ENCODE assay signal across 26 cellular contexts in genomic region chr7:139600306-139600705, GRCh38.
DNase-seq lines count a peak whose midpoint lies in the region; ATAC-seq, FAIRE-seq and TF ChIP-seq lines count a peak whose summit lies in the region.
"Had no signal": no experiment of that assay in that cellular context is flagged by ENCODE, and none has a peak within 500 bp of the region (broad histone marks: within the 10 kb centered on the region; RNA-seq: fewer than 3 reads in every experiment).

No MANE protein-coding gene starts in this region.

- H2AFZ ChIP-seq in HCT116 (ENCODE audit: low read depth, low read length, poor library complexity, severe bottlenecking) (no peak overlapping the region), H1 (ENCODE audit: low read length) (no peak overlapping the region), parathyroid adenoma (peak overlapping the region; percentile 71)

- no peaks in the 10 kb centered on the region for H3K79me2 ChIP-seq in HCT116 (ENCODE audit: insufficient read depth, low read length)
- H3K79me2 ChIP-seq in H1 (ENCODE audit: control insufficient read depth in 1 of 2, insufficient read depth in 2 of 2, low read length in 2 of 2) = no peaks in the 10 kb centered on the region
- no peaks in the 10 kb centered on the region for H3K79me2 ChIP-seq in parathyroid adenoma

- no peak overlapping the region for H3K18ac ChIP-seq in H1 (ENCODE audit: extremely low read depth, low read length)

- no peak overlapping the region for H2BK12ac ChIP-seq in H1 (ENCODE audit: low read depth, low read length)

- H3K27me3 ChIP-seq in HCT116 (ENCODE audit: insufficient read depth, low read length) (no peaks in the 10 kb centered on the region), H1 (replicated peaks in 1 of 4; ENCODE audit: control insufficient read depth in 3 of 4, extremely low read depth in 1 of 4, insufficient read depth in 3 of 4, low read length in 3 of 4) (no peaks in the 10 kb centered on the region), parathyroid adenoma (ENCODE audit: control insufficient read depth, insufficient read depth, low read length) (no peaks in the 10 kb centered on the region)
- H3K27me3 ChIP-seq: Peyer's patch had no signal

- H3K4me3 ChIP-seq in HCT116 (replicated peaks in 1 of 2; ENCODE audit: low read depth in 1 of 2, low read length in 2 of 2) = no peak overlapping the region
- no peak overlapping the region for H3K4me3 ChIP-seq in H1 (ENCODE audit: extremely low read depth in 1 of 4, insufficient read depth in 2 of 4, low read depth in 3 of 4, low read length in 4 of 4)
- H3K4me3 ChIP-seq in parathyroid adenoma (ENCODE audit: low read depth, low read length) = peak overlapping the region; percentile 38
- H3K4me3 ChIP-seq: GM12878, Peyer's patch had no signal

- H4K20me1 ChIP-seq in HCT116 (ENCODE audit: insufficient read depth) (no peaks in the 10 kb centered on the region), H1 (replicated peaks in 1 of 2; ENCODE audit: control insufficient read depth in 1 of 2, insufficient read depth in 2 of 2, low read length in 2 of 2) (no peaks in the 10 kb centered on the region)

- no peaks in the 10 kb centered on the region for H3K23me2 ChIP-seq in H1 (ENCODE audit: low read depth, low read length)

- TF ChIP-seq RAD21 in HCT116 (IDR thresholded peaks at IDR 0.05; ENCODE audit: low read depth) (no peak), H1 (IDR thresholded peaks at IDR 0.05 in 1 of 2, conservative IDR thresholded peaks at IDR 0.05 in 1 of 2; ENCODE audit: low read depth in 2 of 2, low read length in 2 of 2) (no peak)

- H3K79me1 ChIP-seq in H1 (ENCODE audit: low read depth, low read length) = no peaks in the 10 kb centered on the region

- no peak for TF ChIP-seq EP300 in H1 (IDR thresholded peaks at IDR 0.05; ENCODE audit: borderline replicate concordance in 1 of 2, low read depth in 2 of 2, low read length in 2 of 2)

- H3K4me2 ChIP-seq in HCT116 (ENCODE audit: low read length) (no peak overlapping the region), H1 (ENCODE audit: insufficient read depth in 1 of 2, low read depth in 2 of 2, low read length in 2 of 2) (no peak overlapping the region), parathyroid adenoma (ENCODE audit: low read length) (peak overlapping the region; percentile 68)
- H3K4me2 ChIP-seq: KMS-11 had no signal

- no peak overlapping the region for H4K91ac ChIP-seq in H1 (replicated peaks; ENCODE audit: insufficient read length, low read length)

- ATAC-seq in HCT116 (peak; percentile 40; the same call in 1 of the 2 replicates), GM19467 (IDR thresholded peaks at IDR 0.05; ENCODE audit: unreplicated experiment) (no peak), HG03108 (IDR thresholded peaks at IDR 0.05; ENCODE audit: unreplicated experiment) (no peak), HG03378 (IDR thresholded peaks at IDR 0.05; ENCODE audit: unreplicated experiment) (no peak)
- ATAC-seq: CD8-positive, alpha-beta T cell; GM12878 had no signal

- FAIRE-seq in H1 (lab: Jason Lieb, UNC) = no peak
- no peak for FAIRE-seq in GM12891 (lab: Jason Lieb, UNC)
- FAIRE-seq: G401.6, GM12878, HTR-8/SVneo had no signal

- 93% methylated on average over 8 of the region's 8 CpGs; no CpG with 5 or more reads in 1 of the 2 experiments for WGBS in H1 (ENCODE audit: extremely low coverage in 1 of 2, insufficient coverage in 1 of 2, insufficient read length in 1 of 2, insufficient replicate concordance in 2 of 2, low coverage in 1 of 2, low lambda C conversion rate in 2 of 2, missing lambda C conversion rate in 1 of 2), 2 experiments

- H4K8ac ChIP-seq in H1 (ENCODE audit: extremely low read depth, insufficient read depth, low read length) = no peak overlapping the region

- no peak overlapping the region for H3K23ac ChIP-seq in H1 (ENCODE audit: insufficient read length)

- no peak overlapping the region for H2AK5ac ChIP-seq in H1 (ENCODE audit: low read depth, low read length)

- H3K36me3 ChIP-seq in HCT116 (ENCODE audit: control insufficient read depth in 1 of 2, insufficient read depth in 2 of 2, low read length in 2 of 2) = peaks cover 23 to 29% of the 10 kb centered on the region in 2 experiments
- peaks cover 0 to 7% (median 0%) of the 10 kb centered on the region in 4 experiments; a peak in 2 of 8 replicates for H3K36me3 ChIP-seq in H1 (ENCODE audit: control insufficient read depth in 2 of 4, insufficient read depth in 4 of 4, low read length in 3 of 4)
- H3K36me3 ChIP-seq in parathyroid adenoma (ENCODE audit: control insufficient read depth, insufficient read depth, low read length) = no peaks in the 10 kb centered on the region

- H4K5ac ChIP-seq in H1 (ENCODE audit: insufficient read length, low read depth, low read length) = no peak overlapping the region

- TF ChIP-seq POLR2A in HCT116 (IDR thresholded peaks at IDR 0.05; ENCODE audit: borderline replicate concordance, extremely low read depth, insufficient read depth, insufficient read length) (no peak), H1 (IDR thresholded peaks at IDR 0.05; ENCODE audit: control extremely low read depth in 1 of 2, low read depth in 2 of 2, low read length in 2 of 2) (no peak), GM12891 (IDR thresholded peaks at IDR 0.05; ENCODE audit: low read depth, low read length) (no peak)

- TF ChIP-seq CTCF in HCT116 (IDR thresholded peaks at IDR 0.05 in 2 of 3, conservative IDR thresholded peaks at IDR 0.05 in 1 of 3; ENCODE audit: borderline replicate concordance in 1 of 3, insufficient read depth in 1 of 3, low read depth in 2 of 3, low read length in 2 of 3) (no peak), H1 (IDR thresholded peaks at IDR 0.05; ENCODE audit: control extremely low read depth in 1 of 3, insufficient read depth in 1 of 3, low read depth in 1 of 3, low read length in 3 of 3) (no peak), parathyroid adenoma (IDR thresholded peaks at IDR 0.05) (no peak)

- CTCF ChIA-PET in HCT116 (lab: Charles Lee) = interaction anchor here (2.5 kb wide), 1 partner anchor 406 kb away, joined by 19 read pairs; no protein-coding TSS in a partner anchor
- CTCF ChIA-PET in H1 (lab: Charles Lee; ENCODE audit: partially characterized antibody) = interaction anchor here (1.0 to 5.2 kb wide), 10 partner anchors 11 to 406 kb away, joined by 3 to 55 read pairs (median 19); no protein-coding TSS in a partner anchor

- H2BK15ac ChIP-seq in H1 (ENCODE audit: low read length) = no peak overlapping the region

- H3K27ac ChIP-seq in HCT116 (ENCODE audit: low read depth, low read length) (no peak overlapping the region), H1 (ENCODE audit: low read depth, low read length) (no peak overlapping the region), parathyroid adenoma (peak overlapping the region; percentile 99)
- H3K27ac ChIP-seq: C4-2B, KMS-11, Peyer's patch had no signal

- RAD21 ChIA-PET in HCT116 (lab: Charles Lee; ENCODE audit: low non-redundant PET in 1 of 2, low total read pairs in 2 of 2, uncharacterized antibody in 2 of 2, unreplicated experiment in 2 of 2) = no interaction called here

- POLR2A ChIA-PET in HCT116 (lab: Charles Lee) = no interaction called here
- POLR2A ChIA-PET in H1 (lab: Charles Lee; ENCODE audit: partially characterized antibody) = interaction anchor here (0.6 kb wide), 1 partner anchor 44 kb away, joined by 3 read pairs; no protein-coding TSS in a partner anchor

- intact Hi-C loops in HCT116 (cut with micrococcal nuclease) = no loop called here

- H3K9me3 ChIP-seq in HCT116 (ENCODE audit: control insufficient read depth in 1 of 2, insufficient read depth in 1 of 2, low read depth in 1 of 2, low read length in 2 of 2) (no peaks in the 10 kb centered on the region), H1 (ENCODE audit: insufficient read depth in 2 of 2, low read depth in 1 of 2, low read length in 1 of 2) (no peaks in the 10 kb centered on the region), parathyroid adenoma (ENCODE audit: control insufficient read depth, low read length) (no peaks in the 10 kb centered on the region)
- H3K9me3 ChIP-seq: Caco-2, Peyer's patch had no signal

- H3K4me1 ChIP-seq in HCT116 (ENCODE audit: control insufficient read depth in 1 of 2, insufficient read depth in 2 of 2, low read length in 2 of 2) (no peaks in the 10 kb centered on the region), H1 (replicated peaks in 1 of 4; ENCODE audit: control insufficient read depth in 3 of 4, insufficient read depth in 4 of 4, low read length in 3 of 4) (no peaks in the 10 kb centered on the region), parathyroid adenoma (peaks cover 52% of the 10 kb centered on the region)
- H3K4me1 ChIP-seq: Caco-2, Peyer's patch had no signal

- in situ Hi-C loops in SK-MEL-5 (cut with HindIII; ENCODE audit: low pct_unique_long_range_greater_than_20kb, low sequenced_read_pairs) = no loop called here

- H3K14ac ChIP-seq in H1 (ENCODE audit: insufficient read length) = no peak overlapping the region

- H3K4ac ChIP-seq in H1 (replicated peaks; ENCODE audit: insufficient read length, low read depth, low read length) = no peak overlapping the region

- DNase-seq in HCT116 (ENCODE audit: low read depth, low spot score) (no peak), SK-MEL-5 (ENCODE audit: low read depth, low spot score) (peak; percentile 31), H1 (ENCODE audit: low read depth in 1 of 2, low spot score in 2 of 2) (no peak), GM12891 (ENCODE audit: insufficient read length, low spot score) (no peak)
- DNase-seq: Caco-2; CD8-positive, alpha-beta T cell; MM.1S; NCI-H1048; NCI-H1436; NCI-H187; NCI-H2081 treated with DMSO at 0.1 percent for 48 hours; NCI-H2171; NCI-H226; NCI-H510A; NCI-H69; Peyer's patch; SIG-M5 had no signal

- H3K9me2 ChIP-seq in HCT116 (ENCODE audit: insufficient read depth) = no peaks in the 10 kb centered on the region

- no peak overlapping the region for H3K56ac ChIP-seq in H1 (replicated peaks; ENCODE audit: insufficient read length, low read depth, low read length)

- no peak overlapping the region for H2BK120ac ChIP-seq in H1 (replicated peaks; ENCODE audit: low read depth, low read length)

- no peak overlapping the region for H2BK5ac ChIP-seq in H1 (ENCODE audit: low read depth, low read length)

- no peak overlapping the region for H2BK20ac ChIP-seq in H1 (ENCODE audit: low read length)

- BruUV-seq in HCT116 (replicated peaks; lab: Mats Ljungman, UMichigan) = no TSS peak

- H3K9ac ChIP-seq in HCT116 (ENCODE audit: low read length) (no peak overlapping the region), H1 (replicated peaks in 1 of 4; ENCODE audit: extremely low read depth in 1 of 4, low read depth in 3 of 4, low read length in 3 of 4) (no peak overlapping the region), parathyroid adenoma (no peak overlapping the region)
- H3K9ac ChIP-seq: KMS-11 had no signal

TF ChIP-seq in HCT116, 20 proteins besides CTCF, POLR2A, EP300 and RAD21 (continues in another document):
- no peak for TF ChIP-seq FOSL1 (IDR thresholded peaks at IDR 0.05; ENCODE audit: low read depth)

TF ChIP-seq in H1, 55 proteins besides CTCF, POLR2A, EP300 and RAD21 (continues in another document):
- TF ChIP-seq HDAC6 (IDR thresholded peaks at IDR 0.05; ENCODE audit: low read depth, low read length) (no peak), SP1 (IDR thresholded peaks at IDR 0.05; ENCODE audit: low read depth, low read length) (no peak)

TF ChIP-seq in GM12891, 5 proteins besides CTCF, POLR2A, EP300 and RAD21 (continues in another document):
- TF ChIP-seq POU2F2 (IDR thresholded peaks at IDR 0.05; ENCODE audit: low read depth, low read length) (no peak), POLR2AphosphoS5 (IDR thresholded peaks at IDR 0.05; ENCODE audit: low read depth, low read length) (no peak), PAX5 (IDR thresholded peaks at IDR 0.05; ENCODE audit: insufficient read depth, low read length, severe bottlenecking) (no peak)
